Comparison of ENCODE assay signal across 12 cellular contexts in genomic region chr2:131396209-131396608, GRCh38. TPM values are rescaled to one million over a fixed set of nuclear protein-coding genes. Genes with fewer than 3 reads are reported as not detected.
"Had no signal": no experiment of that assay in that cellular context is flagged by ENCODE, and none has a peak within 500 bp of the region (broad histone marks: within the 10 kb centered on the region; RNA-seq: fewer than 3 reads in every experiment).

No MANE protein-coding gene starts in this region.

RNA-seq across cellular contexts. Expression of gene RAB6D, which starts 32.2 kb away (rescaled TPM):
- total RNA-seq: activated B cell treated with CpG ODN at 0.5 μM for 24 hours; activated CD4-positive, alpha-beta memory T cell treated with anti-CD3 and anti-CD28 coated beads for 36 hours; activated CD4-positive, alpha-beta T cell treated with anti-CD3 and anti-CD28 coated beads, Interleukin-2, amount 10 ng/mL, durations not matched to agents 24 days and 14 days; activated CD8-positive, alpha-beta memory T cell treated with anti-CD3 and anti-CD28 coated beads for 36 hours; activated CD8-positive, alpha-beta T cell treated with anti-CD3 and anti-CD28 coated beads for 36 hours; activated naive CD4-positive, alpha-beta T cell treated with anti-CD3 and anti-CD28 coated beads for 36 hours; activated naive CD8-positive, alpha-beta T cell treated with anti-CD3 and anti-CD28 coated beads, Interleukin-2, amount 10 ng/mL, durations not matched to agents 7 days and 5 days; activated T-helper 1 cell treated with anti-CD3 and anti-CD28 coated beads, Interleukin-12 subunit alpha, Interleukin-12 subunit beta, Interleukin-2, Interleukin-4 antibody, amounts not matched to agents 30 ng/mL and 10 ng/mL and 1 ng/mL, durations not matched to agents 14 hours and 24 hours and 36 hours; activated T-helper 17 cell treated with anti-CD3 and anti-CD28 coated beads, Interleukin-2, amount 50 U/mL, for 72 hours; ascending aorta; bronchial epithelial cell; cardiac muscle cell had no signal
